In genomic region chr9:16726023-16726422, GRCh38 we compare ENCODE assay signal across 10 cellular contexts.
DNase-seq lines count a peak whose midpoint lies in the region; ATAC-seq and TF ChIP-seq lines count a peak whose summit lies in the region.
"Had no signal": no experiment of that assay in that cellular context is flagged by ENCODE, and none has a peak within 500 bp of the region (broad histone marks: within the 10 kb centered on the region; RNA-seq: fewer than 3 reads in every experiment).

No MANE protein-coding gene starts in this region.

- H3K36me3 ChIP-seq in ES-I3 (ENCODE audit: insufficient read depth, low read length) (no peaks in the 10 kb centered on the region), PC-9 (ENCODE audit: low read depth) (no peaks in the 10 kb centered on the region), rectal smooth muscle tissue (ENCODE audit: control insufficient read depth, insufficient read depth, low read length) (no peaks in the 10 kb centered on the region)

- peak overlapping the region; percentile 77 for H3K4me3 ChIP-seq in PC-9
- H3K4me3 ChIP-seq in fibroblast of mammary gland (ENCODE audit: control insufficient read depth, low read depth, low read length), result peak overlapping the region; percentile 72
- peak overlapping the region; percentile 53 for H3K4me3 ChIP-seq in rectal smooth muscle tissue (ENCODE audit: low read length)

- H3K9ac ChIP-seq in ES-I3 (ENCODE audit: low read depth, low read length) (peak overlapping the region; percentile 89; the same call in 1 of the 2 replicates), rectal smooth muscle tissue (ENCODE audit: low read length) (no peak overlapping the region)

- peaks cover 6% of the 10 kb centered on the region; the same call in 1 of the 2 replicates for H3F3A ChIP-seq in PC-9 (ENCODE audit: insufficient read depth, low read depth)

- CTCF ChIA-PET in PC-9 (lab: Charles Lee), result interaction anchor here (0.5 kb wide), 1 partner anchor 215 kb away, joined by 5 read pairs; no protein-coding TSS in a partner anchor

- H3K27ac ChIP-seq in PC-9 (peak overlapping the region; percentile 92), rectal smooth muscle tissue (ENCODE audit: low read depth, low read length) (peak overlapping the region; percentile 94)

- peaks cover 27% of the 10 kb centered on the region for H3K4me1 ChIP-seq in ES-I3 (ENCODE audit: insufficient read depth, low read length)
- peaks cover 27% of the 10 kb centered on the region for H3K4me1 ChIP-seq in PC-9 (replicated peaks; ENCODE audit: insufficient read depth)
- H3K4me1 ChIP-seq in rectal smooth muscle tissue (ENCODE audit: control insufficient read depth, insufficient read depth, low read length), result peaks cover 13% of the 10 kb centered on the region

- H2AFZ ChIP-seq in PC-9, result peak overlapping the region; percentile 91; the same call in 1 of the 2 replicates

- H3K27me3 ChIP-seq in PC-9 (ENCODE audit: insufficient read depth, low read depth) (no peaks in the 10 kb centered on the region), rectal smooth muscle tissue (ENCODE audit: control insufficient read depth, insufficient read depth, low read length) (no peaks in the 10 kb centered on the region)

- TF ChIP-seq CTCF in PC-9 (conservative IDR thresholded peaks at IDR 0.05), result no peak; the same call in 1 of the 2 replicates
- peak; percentile 11 for TF ChIP-seq CTCF in fibroblast of mammary gland (conservative IDR thresholded peaks at IDR 0.05; ENCODE audit: control insufficient read depth, insufficient read depth, low read depth, low read length)

- peak overlapping the region; percentile 98 for H3K4me2 ChIP-seq in PC-9

- intact Hi-C loops in PC-9 (cut with micrococcal nuclease; ENCODE audit: unreplicated experiment), result loop anchor here (1.0 to 10.0 kb wide), 4 partner anchors 301 to 851 kb away; no protein-coding TSS in a partner anchor

- no peaks in the 10 kb centered on the region for H3K9me2 ChIP-seq in PC-9 (ENCODE audit: insufficient read depth)

- no peaks in the 10 kb centered on the region; the same call in 1 of the 2 replicates for H3K79me2 ChIP-seq in PC-9 (ENCODE audit: low read depth)

- H3K9me3 ChIP-seq in ES-I3 (ENCODE audit: control insufficient read depth, insufficient read depth, low read length), result no peaks in the 10 kb centered on the region
- no peaks in the 10 kb centered on the region for H3K9me3 ChIP-seq in PC-9 (ENCODE audit: insufficient read depth, low read depth)

- no peaks in the 10 kb centered on the region for H4K20me1 ChIP-seq in PC-9 (ENCODE audit: insufficient read depth)

- no peak for ATAC-seq in HG03196 (IDR thresholded peaks at IDR 0.05; ENCODE audit: unreplicated experiment)
- no peak for ATAC-seq in GM18870 (IDR thresholded peaks at IDR 0.05; ENCODE audit: unreplicated experiment)

- POLR2A ChIA-PET in PC-9 (lab: Charles Lee; ENCODE audit: unreplicated experiment), result interaction anchor here (0.6 to 0.7 kb wide), 4 partner anchors 252 to 671 kb away, joined by 3 to 13 read pairs (median 5); no protein-coding TSS in a partner anchor

- DNase-seq in PC-9 (no peak), fibroblast of mammary gland (ENCODE audit: low read depth) (peak; percentile 65), MV-4-11 (lab: John Stamatoyannopoulos, UW) (no peak), HuH-7 (ENCODE audit: low spot score) (no peak)
- DNase-seq: activated CD4-positive, alpha-beta T cell treated with anti-CD3 and anti-CD28 coated beads, Interleukin-2, amount 10 ng/mL, durations not matched to agents 24 days and 14 days; NCI-H2029 had no signal

- BruUV-seq in PC-9 (replicated peaks; lab: Mats Ljungman, UMichigan), result no TSS peak
